In the genomic region with DNA sequence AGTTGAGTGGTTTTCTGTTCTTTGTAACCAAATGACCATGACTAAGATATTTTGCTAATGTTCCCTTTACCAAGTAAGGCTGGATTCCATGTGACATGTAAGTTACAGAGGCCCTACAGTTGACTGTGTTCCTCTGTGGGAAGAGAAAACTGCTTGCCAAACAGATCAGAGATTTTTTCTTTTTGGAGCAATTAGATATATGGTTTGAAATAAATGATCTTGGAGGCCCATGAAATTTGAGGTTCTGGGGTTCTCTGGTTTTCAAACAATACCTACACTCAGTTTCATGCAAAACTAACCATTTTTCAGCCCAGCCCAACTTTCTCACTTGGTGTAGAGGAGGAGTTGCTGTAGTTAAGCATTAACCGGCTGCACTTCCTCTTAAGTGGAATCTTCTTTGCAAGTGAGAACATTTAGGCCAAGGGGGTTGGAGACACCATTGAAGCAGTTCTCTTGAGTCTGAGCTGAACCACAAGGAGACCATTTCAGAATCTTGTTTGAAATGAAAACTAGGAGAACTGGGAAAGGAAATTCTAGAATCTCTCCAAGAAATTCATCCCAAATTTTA, we compare ENCODE assay signal across 10 cellular contexts. TPM values are rescaled to one million over a fixed set of nuclear protein-coding genes. Genes with fewer than 3 reads are reported as not detected.
DNase-seq lines count a peak whose midpoint lies in the region; ATAC-seq, FAIRE-seq and TF ChIP-seq lines count a peak whose summit lies in the region.
"Had no signal": no experiment of that assay in that cellular context is flagged by ENCODE, and none has a peak within 500 bp of the region (broad histone marks: within the 10 kb centered on the region; RNA-seq: fewer than 3 reads in every experiment).

No MANE protein-coding gene starts in this region.

- intact Hi-C loops in vagina (cut with DNase I), result no loop called here

- peak overlapping the region; percentile 63 to 78 for H3K27ac ChIP-seq in A549
- peak overlapping the region; percentile 99 for H3K27ac ChIP-seq in epithelial cell of prostate
- H3K27ac ChIP-seq in vagina, result no peak overlapping the region

- ATAC-seq in A549 (peak; percentile 69 to 73; a peak in 4 of 6 replicates), GM19467 (IDR thresholded peaks at IDR 0.05; ENCODE audit: unreplicated experiment) (peak; percentile 97), HG03342 (IDR thresholded peaks at IDR 0.05; ENCODE audit: unreplicated experiment) (peak; percentile 90)

- TF ChIP-seq RAD21 in A549 (conservative IDR thresholded peaks at IDR 0.05 in 1 of 2, IDR thresholded peaks at IDR 0.05 in 1 of 2), result no peak

- H3K36me3 ChIP-seq in BE2C (no peaks in the 10 kb centered on the region), vagina (no peaks in the 10 kb centered on the region)

- no peak for TF ChIP-seq POLR2A in A549 (IDR thresholded peaks at IDR 0.05; ENCODE audit: low read length)
- no peak for TF ChIP-seq POLR2A in vagina (IDR thresholded peaks at IDR 0.05)

- TF ChIP-seq CTCF in A549 (IDR thresholded peaks at IDR 0.05), result no peak
- no peak for TF ChIP-seq CTCF in BE2C (IDR thresholded peaks at IDR 0.05; ENCODE audit: low read depth, low read length)
- no peak for TF ChIP-seq CTCF in vagina (IDR thresholded peaks at IDR 0.05)

- no peak for FAIRE-seq in A549 (lab: Jason Lieb, UNC)

- CTCF ChIA-PET in A549 (lab: Yijun Ruan, JAX), result interaction anchor here (0.8 kb wide), 1 partner anchor 33 kb away, joined by 3 read pairs; no protein-coding TSS in a partner anchor

- no peak for TF ChIP-seq EP300 in A549 (IDR thresholded peaks at IDR 0.05)

- WGBS in A549 (ENCODE audit: missing lambda C conversion rate), result 24% methylated on average over 1 of the region's 1 CpG

- DNase-seq in A549 (ENCODE audit: low read depth in 1 of 2, low spot score in 1 of 2), result peak; percentile 41 to 55
- no peak for DNase-seq in epithelial cell of prostate (ENCODE audit: low read depth, low spot score)
- no peak for DNase-seq in epidermal melanocyte (ENCODE audit: insufficient read length, low spot score)
- no peak for DNase-seq in BE2C
- no peak for DNase-seq in NCI-H524 treated with DMSO at 0.1 percent for 48 hours (lab: John Stamatoyannopoulos, UW)
- no peak for DNase-seq in vagina (ENCODE audit: extremely low spot score in 2 of 2)
- DNase-seq: activated naive CD8-positive, alpha-beta T cell treated with anti-CD3 and anti-CD28 coated beads, Interleukin-2, amount 10 ng/mL, durations not matched to agents 7 days and 5 days; AML-193 had no signal

- POLR2A ChIA-PET in A549 (lab: Yijun Ruan, JAX), result no interaction called here

- peak overlapping the region; percentile 61 for H3K4me2 ChIP-seq in A549

- H3K9me3 ChIP-seq in A549 (no peaks in the 10 kb centered on the region), BE2C (no peaks in the 10 kb centered on the region), vagina (no peaks in the 10 kb centered on the region)

- H3K4me3 ChIP-seq in A549, result 0 out of 3 replicates have a peak overlapping the region, but pooled peaks have one; percentile 1
- no peak overlapping the region for H3K4me3 ChIP-seq in BE2C (ENCODE audit: low read depth, low read length)
- H3K4me3 ChIP-seq in vagina, result no peak overlapping the region

- H3K4me1 ChIP-seq in A549 (peaks cover 32% of the 10 kb centered on the region), BE2C (no peaks in the 10 kb centered on the region), vagina (peaks cover 7% of the 10 kb centered on the region)

- H3K27me3 ChIP-seq in BE2C (no peaks in the 10 kb centered on the region; the same call in 1 of the 2 replicates), vagina (no peaks in the 10 kb centered on the region)

TF ChIP-seq in A549, 52 proteins besides CTCF, POLR2A, EP300 and RAD21:
- TF ChIP-seq PHF8 (IDR thresholded peaks at IDR 0.05; ENCODE audit: borderline replicate concordance, low read depth), result no peak
- TF ChIP-seq MAZ (IDR thresholded peaks at IDR 0.05; ENCODE audit: borderline replicate concordance, low read depth, low read length), result no peak
- TF ChIP-seq EHMT2 (IDR thresholded peaks at IDR 0.05; ENCODE audit: low read depth), result no peak
- no peak for TF ChIP-seq CHD2 (IDR thresholded peaks at IDR 0.05; ENCODE audit: low read length, partially characterized antibody)
- TF ChIP-seq POLR2AphosphoS2 (conservative IDR thresholded peaks at IDR 0.05; ENCODE audit: low read length), result no peak
- TF ChIP-seq HOXB13 (CRISPR knock-in tag; IDR thresholded peaks at IDR 0.05; ENCODE audit: low read depth), result no peak
- TF ChIP-seq CEBPB (IDR thresholded peaks at IDR 0.05), result no peak
- TF ChIP-seq, protein P1, sequence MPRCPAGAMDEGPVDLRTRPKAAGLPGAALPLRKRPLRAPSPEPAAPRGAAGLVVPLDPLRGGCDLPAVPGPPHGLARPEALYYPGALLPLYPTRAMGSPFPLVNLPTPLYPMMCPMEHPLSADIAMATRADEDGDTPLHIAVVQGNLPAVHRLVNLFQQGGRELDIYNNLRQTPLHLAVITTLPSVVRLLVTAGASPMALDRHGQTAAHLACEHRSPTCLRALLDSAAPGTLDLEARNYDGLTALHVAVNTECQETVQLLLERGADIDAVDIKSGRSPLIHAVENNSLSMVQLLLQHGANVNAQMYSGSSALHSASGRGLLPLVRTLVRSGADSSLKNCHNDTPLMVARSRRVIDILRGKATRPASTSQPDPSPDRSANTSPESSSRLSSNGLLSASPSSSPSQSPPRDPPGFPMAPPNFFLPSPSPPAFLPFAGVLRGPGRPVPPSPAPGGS (IDR thresholded peaks at IDR 0.05), result no peak
- TF ChIP-seq, protein P2, sequence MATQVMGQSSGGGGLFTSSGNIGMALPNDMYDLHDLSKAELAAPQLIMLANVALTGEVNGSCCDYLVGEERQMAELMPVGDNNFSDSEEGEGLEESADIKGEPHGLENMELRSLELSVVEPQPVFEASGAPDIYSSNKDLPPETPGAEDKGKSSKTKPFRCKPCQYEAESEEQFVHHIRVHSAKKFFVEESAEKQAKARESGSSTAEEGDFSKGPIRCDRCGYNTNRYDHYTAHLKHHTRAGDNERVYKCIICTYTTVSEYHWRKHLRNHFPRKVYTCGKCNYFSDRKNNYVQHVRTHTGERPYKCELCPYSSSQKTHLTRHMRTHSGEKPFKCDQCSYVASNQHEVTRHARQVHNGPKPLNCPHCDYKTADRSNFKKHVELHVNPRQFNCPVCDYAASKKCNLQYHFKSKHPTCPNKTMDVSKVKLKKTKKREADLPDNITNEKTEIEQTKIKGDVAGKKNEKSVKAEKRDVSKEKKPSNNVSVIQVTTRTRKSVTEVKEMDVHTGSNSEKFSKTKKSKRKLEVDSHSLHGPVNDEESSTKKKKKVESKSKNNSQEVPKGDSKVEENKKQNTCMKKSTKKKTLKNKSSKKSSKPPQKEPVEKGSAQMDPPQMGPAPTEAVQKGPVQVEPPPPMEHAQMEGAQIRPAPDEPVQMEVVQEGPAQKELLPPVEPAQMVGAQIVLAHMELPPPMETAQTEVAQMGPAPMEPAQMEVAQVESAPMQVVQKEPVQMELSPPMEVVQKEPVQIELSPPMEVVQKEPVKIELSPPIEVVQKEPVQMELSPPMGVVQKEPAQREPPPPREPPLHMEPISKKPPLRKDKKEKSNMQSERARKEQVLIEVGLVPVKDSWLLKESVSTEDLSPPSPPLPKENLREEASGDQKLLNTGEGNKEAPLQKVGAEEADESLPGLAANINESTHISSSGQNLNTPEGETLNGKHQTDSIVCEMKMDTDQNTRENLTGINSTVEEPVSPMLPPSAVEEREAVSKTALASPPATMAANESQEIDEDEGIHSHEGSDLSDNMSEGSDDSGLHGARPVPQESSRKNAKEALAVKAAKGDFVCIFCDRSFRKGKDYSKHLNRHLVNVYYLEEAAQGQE (IDR thresholded peaks at IDR 0.05), result no peak

RNA-seq across cellular contexts. Expression of a gene that starts 34.6 kb away (rescaled TPM):
- 23.4 and 25.2 TPM in 2 replicates for polyA plus RNA-seq in A549 (2011; rRNA removed)
- polyA plus RNA-seq in A549 (2012; cell fraction: cytosol; rRNA removed), result 6.1 and 6.3 TPM in 2 replicates
- polyA plus RNA-seq in A549 (2012; cell fraction: nucleus; rRNA removed), result 2.1 and 5.0 TPM in 2 replicates
- 10.2 to 13.8 TPM (median 12.1 TPM) in 3 replicates for polyA plus RNA-seq in A549 (2017; fragmentation: RNase III; extraction: RNeasy Plus Mini Kit Qiagen cat#74134 plus additional on column Dnase treatment)
- polyA minus RNA-seq in A549 (2011; rRNA and poly(A)+ RNA removed), result 6.6 and 6.7 TPM in 2 replicates
- polyA plus RNA-seq in BE2C (2012; ENCODE audit: insufficient read depth, insufficient read length, low read depth), result 3.4 TPM
- 9.8 TPM for total RNA-seq in vagina

Comparison
In these comparisons a context has a peak if more than half of its experiments do, and no peak if none do; other contexts are left out.
1. DNase-seq: peak in A549 (2 of 2); none in epithelial cell of prostate (single experiment), epidermal melanocyte (single experiment), BE2C (single experiment), NCI-H524 treated with DMSO at 0.1 percent for 48 hours (single experiment) and vagina (0 of 2).
2. Peak in every context shown above with its lines, with median percentiles within 50 percentile points of each other: ATAC-seq.